20 cellular contexts compared by ENCODE assay signal in the genomic region with DNA sequence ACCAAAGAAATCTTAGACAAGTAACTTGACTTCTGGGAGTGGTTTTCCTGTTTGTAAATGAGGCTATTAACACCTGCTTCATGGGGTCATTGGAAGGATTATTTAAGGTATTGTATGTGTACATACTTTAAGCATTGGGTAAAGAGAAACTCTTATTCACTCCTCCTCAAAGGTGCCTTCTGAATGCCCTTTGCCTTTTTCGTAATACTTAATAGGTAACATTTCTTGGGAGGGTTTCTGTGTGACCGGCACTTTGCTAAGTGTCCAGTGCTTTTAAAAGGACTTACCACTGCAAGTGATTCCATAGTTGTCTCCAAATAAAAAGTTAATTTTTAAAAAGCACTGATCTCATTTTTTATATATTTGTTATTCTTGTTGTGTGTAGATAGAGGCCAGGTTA.
"Had no signal": no experiment of that assay in that cellular context is flagged by ENCODE, and none has a peak within 500 bp of the region (broad histone marks: within the 10 kb centered on the region; RNA-seq: fewer than 3 reads in every experiment).

No MANE protein-coding gene starts in this region.

- H3K36me3 Mint-ChIP-seq: activated naive CD8-positive, alpha-beta T cell; naive B cell had no signal

- ATAC-seq: body of pancreas, right cardiac atrium, T-helper 17 cell had no signal

- H3K27me3 Mint-ChIP-seq: activated CD4-positive, alpha-beta memory T cell treated with anti-CD3 and anti-CD28 coated beads, Interleukin-2, amount 10 ng/mL, durations not matched to agents 7 days and 5 days; activated naive CD8-positive, alpha-beta T cell; activated T-cell treated with anti-CD3 and anti-CD28 coated beads, Interleukin-2, amount 50 U/mL, for 24 hours; naive B cell; stimulated activated naive CD8-positive, alpha-beta T cell treated with anti-CD3 and anti-CD28 coated beads, Interleukin-15, Interleukin-2, amounts not matched to agents 100 ng/mL and 50 ng/mL, for 24 hours; T-helper 17 cell had no signal

- H3K27ac ChIP-seq: body of pancreas, colonic mucosa, esophagus squamous epithelium, lower lobe of right lung, upper lobe of left lung had no signal

- H3K27ac Mint-ChIP-seq: activated CD4-positive, alpha-beta memory T cell treated with anti-CD3 and anti-CD28 coated beads, Interleukin-2, amount 10 ng/mL, durations not matched to agents 7 days and 5 days; stimulated activated naive CD8-positive, alpha-beta T cell treated with anti-CD3 and anti-CD28 coated beads, Interleukin-15, Interleukin-2, amounts not matched to agents 100 ng/mL and 50 ng/mL, for 24 hours; T-helper 17 cell had no signal

- H3K9me3 Mint-ChIP-seq: activated CD4-positive, alpha-beta memory T cell treated with anti-CD3 and anti-CD28 coated beads, Interleukin-2, amount 10 ng/mL, durations not matched to agents 7 days and 5 days; activated T-cell treated with anti-CD3 and anti-CD28 coated beads, Interleukin-2, amount 50 U/mL, for 24 hours; naive B cell; stimulated activated naive CD8-positive, alpha-beta T cell treated with anti-CD3 and anti-CD28 coated beads, Interleukin-15, Interleukin-2, amounts not matched to agents 100 ng/mL and 50 ng/mL, for 24 hours had no signal

- DNase-seq: activated CD4-positive, alpha-beta memory T cell treated with anti-CD3 and anti-CD28 coated beads, Interleukin-2, amount 10 ng/mL, durations not matched to agents 7 days and 5 days; activated CD4-positive, alpha-beta T cell treated with anti-CD3 and anti-CD28 coated beads for 4 hours; activated effector memory CD4-positive, alpha-beta T cell treated with anti-CD3 and anti-CD28 coated beads, Interleukin-2, amount 50 U/mL, for 16 hours; activated T-cell treated with anti-CD3 and anti-CD28 coated beads, Interleukin-2, amount 50 U/mL, for 24 hours; amniotic stem cell; body of pancreas; caudate nucleus; colonic mucosa; esophagus squamous epithelium; hippocampal formation; lower lobe of right lung; naive B cell; nucleus accumbens; right cardiac atrium; stimulated activated CD4-positive, alpha-beta T cell treated with anti-CD3 and anti-CD28 coated beads, Interleukin-4, amount 100 ng/mL, for 4 hours; stimulated activated CD8-positive, alpha-beta memory T cell treated with anti-CD3 and anti-CD28 coated beads, Interleukin-4, amount 100 ng/mL, for 48 hours; T-helper 17 cell; upper lobe of left lung had no signal

- H3K4me3 Mint-ChIP-seq: activated CD4-positive, alpha-beta memory T cell treated with anti-CD3 and anti-CD28 coated beads, Interleukin-2, amount 10 ng/mL, durations not matched to agents 7 days and 5 days; activated naive CD8-positive, alpha-beta T cell; activated T-cell treated with anti-CD3 and anti-CD28 coated beads, Interleukin-2, amount 50 U/mL, for 24 hours; naive B cell; stimulated activated naive CD8-positive, alpha-beta T cell treated with anti-CD3 and anti-CD28 coated beads, Interleukin-15, Interleukin-2, amounts not matched to agents 100 ng/mL and 50 ng/mL, for 24 hours; T-helper 17 cell had no signal
